Comparison of ENCODE assay signal across 8 cellular contexts in genomic region chr19:6271721-6272410, GRCh38. TPM values are rescaled to one million over a fixed set of nuclear protein-coding genes. Genes with fewer than 3 reads are reported as not detected.
A peak's percentile ranks its signal among the peaks of the same experiment; 100 is the strongest.
DNase-seq lines count a peak whose midpoint lies in the region; ATAC-seq and TF ChIP-seq lines count a peak whose summit lies in the region.

No MANE protein-coding gene starts in this region.

- ATAC-seq in naive thymus-derived CD8-positive, alpha-beta T cell: no peak

- H3K9ac ChIP-seq in fibroblast of lung (ENCODE audit: insufficient read depth, low read length): peak overlapping the region; percentile 69

- CTCF ChIA-PET in RWPE1 (lab: Yijun Ruan, JAX): interaction anchor here (0.6 to 1.7 kb wide), 3 partner anchors 138 to 1223 kb away, joined by 4 to 5 read pairs (median 5); no protein-coding TSS in a partner anchor

- H3K9me3 Mint-ChIP-seq in naive thymus-derived CD8-positive, alpha-beta T cell: no peaks in the 10 kb centered on the region

- no peaks in the 10 kb centered on the region for H4K20me1 ChIP-seq in fibroblast of lung (ENCODE audit: control insufficient read depth, extremely low read depth, insufficient read depth, low read length)

- peak overlapping the region; percentile 89 for H3K4me2 ChIP-seq in fibroblast of lung (ENCODE audit: extremely low read depth, insufficient read depth, low read length)

- POLR2A ChIA-PET in RWPE1 (lab: Yijun Ruan, JAX; ENCODE audit: low non-redundant PET): no interaction called here
- POLR2A ChIA-PET in naive thymus-derived CD8-positive, alpha-beta T cell (lab: Charles Lee): interaction anchor here (0.6 kb wide), 1 partner anchor 234 kb away, joined by 3 read pairs; no protein-coding TSS in a partner anchor

- no peaks in the 10 kb centered on the region for H3K9me3 ChIP-seq in fibroblast of lung (ENCODE audit: control insufficient read depth, insufficient read depth, low read depth, low read length)
- H3K9me3 ChIP-seq in SJCRH30 (replicated peaks): no peaks in the 10 kb centered on the region

- H3K4me1 Mint-ChIP-seq in naive thymus-derived CD8-positive, alpha-beta T cell: peaks cover 32 to 77% (median 57%) of the 10 kb centered on the region in 4 donors

- H3K27ac Mint-ChIP-seq in naive thymus-derived CD8-positive, alpha-beta T cell: peak overlapping the region in 6 of 10 donors; percentile 62 to 94 (median 83)

- peaks cover 77% of the 10 kb centered on the region for H3K79me2 ChIP-seq in fibroblast of lung (ENCODE audit: control insufficient read depth, insufficient read depth, low read length)

- DNase-seq in C1 segment of cervical spinal cord (lab: John Stamatoyannopoulos, UW): peak in 11 of 14 donors; percentile 35 to 85 (median 52)
- DNase-seq in RWPE1 (ENCODE audit: low spot score): no peak
- DNase-seq in fibroblast of lung (ENCODE audit: low read depth in 2 of 2): peak; percentile 74 to 82
- no peak for DNase-seq in naive thymus-derived CD8-positive, alpha-beta T cell
- no peak for DNase-seq in SJCRH30
- no peak for DNase-seq in HPDE6-E6E7 (ENCODE audit: extremely low spot score)
- no peak for DNase-seq in foreskin melanocyte
- DNase-seq in NK-92 (lab: John Stamatoyannopoulos, UW; ENCODE audit: unreplicated experiment): no peak

- H3K4me3 Mint-ChIP-seq in naive thymus-derived CD8-positive, alpha-beta T cell: peak overlapping the region in 1 of 10 donors; percentile 74

- TF ChIP-seq CTCF in RWPE1 (conservative IDR thresholded peaks at IDR 0.05; ENCODE audit: low read depth) (no peak), fibroblast of lung (conservative IDR thresholded peaks at IDR 0.05 in 1 of 2, IDR thresholded peaks at IDR 0.05 in 1 of 2; ENCODE audit: low read depth in 1 of 2, low read length in 2 of 2) (peak in 1 of 2 donors; percentile 8)

- H2AFZ ChIP-seq in fibroblast of lung (ENCODE audit: low read length): no peak overlapping the region

- peaks cover 45% of the 10 kb centered on the region for H3K4me1 ChIP-seq in fibroblast of lung (ENCODE audit: control insufficient read depth, extremely low read depth, insufficient read depth, low read length)
- H3K4me1 ChIP-seq in SJCRH30: peaks cover 2% of the 10 kb centered on the region; the same call in 1 of the 2 replicates

- H3K27ac ChIP-seq in RWPE1 (peak overlapping the region; percentile 100), fibroblast of lung (ENCODE audit: insufficient read depth, low read length) (peak overlapping the region; percentile 96), SJCRH30 (no peak overlapping the region)

- H3K27me3 Mint-ChIP-seq in naive thymus-derived CD8-positive, alpha-beta T cell: no peaks in the 10 kb centered on the region

- H3K4me3 ChIP-seq in fibroblast of lung (replicated peaks in 1 of 4; ENCODE audit: control extremely low read depth in 1 of 4, insufficient read depth in 1 of 4, low read depth in 3 of 4, low read length in 4 of 4): peak overlapping the region; percentile 20 to 36 (median 32)
- H3K4me3 ChIP-seq in SJCRH30: no peak overlapping the region

- peaks cover 0 to 46% (median 3%) of the 10 kb centered on the region in 3 donors for H3K36me3 Mint-ChIP-seq in naive thymus-derived CD8-positive, alpha-beta T cell

- H3K36me3 ChIP-seq in fibroblast of lung (ENCODE audit: control insufficient read depth, insufficient read depth, low read length) (peaks cover 10% of the 10 kb centered on the region), SJCRH30 (peaks cover 7% of the 10 kb centered on the region)

- H3K27me3 ChIP-seq in fibroblast of lung (ENCODE audit: control insufficient read depth, insufficient read depth, low read length) (no peaks in the 10 kb centered on the region), SJCRH30 (no peaks in the 10 kb centered on the region)

RNA-seq across cellular contexts. Expression of gene MLLT1, which starts 7.9 kb away (rescaled TPM):
- total RNA-seq in fibroblast of lung: 4.4 and 6.4 TPM in 2 replicates
- polyA plus RNA-seq in fibroblast of lung: 13.7 and 14.4 TPM in 2 replicates
- 31.8 and 34.7 TPM in 2 replicates for polyA plus RNA-seq in fibroblast of lung (2012)
- 41.0 and 53.4 TPM in 2 replicates for polyA minus RNA-seq in fibroblast of lung (ENCODE audit: low replicate concordance)
- 10 to 100 TPM; 37.7 to 41.7 TPM for total RNA-seq in naive thymus-derived CD8-positive, alpha-beta T cell
- 1 to 10 TPM in 2 of 3 donors, under 1 TPM in 1; 0.68 to 2.7 (median 1.2) TPM for polyA plus RNA-seq in naive thymus-derived CD8-positive, alpha-beta T cell
- total RNA-seq in SJCRH30 (2014; rRNA removed; shearing (Covaris generic)): 23.3 and 23.8 TPM in 2 replicates

Comparison
In these comparisons a context has a peak if more than half of its experiments do, and no peak if none do; other contexts are left out.
1. DNase-seq: peak in C1 segment of cervical spinal cord (11 of 14) and fibroblast of lung (2 of 2); none in RWPE1 (single experiment), naive thymus-derived CD8-positive, alpha-beta T cell (0 of 10), SJCRH30 (0 of 2), HPDE6-E6E7 (single experiment), foreskin melanocyte (single experiment) and NK-92 (single experiment).